ENCODE assay signal across 1 cellular context in the genomic region with DNA sequence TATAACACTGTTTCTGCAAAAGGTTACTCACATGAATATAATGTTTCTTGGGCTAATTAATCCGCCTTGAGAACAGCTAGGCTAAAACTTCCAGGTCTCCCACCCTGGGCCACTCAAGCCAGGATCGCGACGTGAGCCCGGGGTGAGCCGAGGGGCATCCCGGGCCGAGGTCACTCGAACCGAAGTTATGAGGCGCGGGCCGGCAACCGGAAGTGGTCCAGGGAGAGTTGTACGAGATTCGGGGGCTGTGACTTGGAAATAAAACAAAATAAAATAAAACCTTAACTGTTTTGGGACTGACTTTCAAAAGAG.
TF ChIP-seq lines count a peak whose summit lies in the region.

No MANE protein-coding gene starts in this region.

TF ChIP-seq in GM12878, 131 proteins besides CTCF, POLR2A, EP300 and RAD21:
- TF ChIP-seq CREB1 (IDR thresholded peaks at IDR 0.05; ENCODE audit: low read depth), result 0 out of 2 replicates have a peak, but pooled peaks have one; percentile 7
- TF ChIP-seq, protein P1, sequence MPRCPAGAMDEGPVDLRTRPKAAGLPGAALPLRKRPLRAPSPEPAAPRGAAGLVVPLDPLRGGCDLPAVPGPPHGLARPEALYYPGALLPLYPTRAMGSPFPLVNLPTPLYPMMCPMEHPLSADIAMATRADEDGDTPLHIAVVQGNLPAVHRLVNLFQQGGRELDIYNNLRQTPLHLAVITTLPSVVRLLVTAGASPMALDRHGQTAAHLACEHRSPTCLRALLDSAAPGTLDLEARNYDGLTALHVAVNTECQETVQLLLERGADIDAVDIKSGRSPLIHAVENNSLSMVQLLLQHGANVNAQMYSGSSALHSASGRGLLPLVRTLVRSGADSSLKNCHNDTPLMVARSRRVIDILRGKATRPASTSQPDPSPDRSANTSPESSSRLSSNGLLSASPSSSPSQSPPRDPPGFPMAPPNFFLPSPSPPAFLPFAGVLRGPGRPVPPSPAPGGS (IDR thresholded peaks at IDR 0.05; ENCODE audit: borderline replicate concordance, insufficient read depth, low read depth, low read length, poor library complexity, severe bottlenecking), result no peak
- no peak for TF ChIP-seq MTA3 (IDR thresholded peaks at IDR 0.05; ENCODE audit: borderline replicate concordance, low read length)
- TF ChIP-seq, protein P2, sequence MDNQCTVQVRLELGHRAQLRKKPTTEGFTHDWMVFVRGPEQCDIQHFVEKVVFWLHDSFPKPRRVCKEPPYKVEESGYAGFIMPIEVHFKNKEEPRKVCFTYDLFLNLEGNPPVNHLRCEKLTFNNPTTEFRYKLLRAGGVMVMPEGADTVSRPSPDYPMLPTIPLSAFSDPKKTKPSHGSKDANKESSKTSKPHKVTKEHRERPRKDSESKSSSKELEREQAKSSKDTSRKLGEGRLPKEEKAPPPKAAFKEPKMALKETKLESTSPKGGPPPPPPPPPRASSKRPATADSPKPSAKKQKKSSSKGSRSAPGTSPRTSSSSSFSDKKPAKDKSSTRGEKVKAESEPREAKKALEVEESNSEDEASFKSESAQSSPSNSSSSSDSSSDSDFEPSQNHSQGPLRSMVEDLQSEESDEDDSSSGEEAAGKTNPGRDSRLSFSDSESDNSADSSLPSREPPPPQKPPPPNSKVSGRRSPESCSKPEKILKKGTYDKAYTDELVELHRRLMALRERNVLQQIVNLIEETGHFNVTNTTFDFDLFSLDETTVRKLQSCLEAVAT (IDR thresholded peaks at IDR 0.05), result no peak
- TF ChIP-seq IKZF2 (IDR thresholded peaks at IDR 0.05), result no peak
- no peak for TF ChIP-seq CEBPB (IDR thresholded peaks at IDR 0.05; ENCODE audit: borderline replicate concordance in 1 of 2, low read depth in 2 of 2, low read length in 2 of 2)
- TF ChIP-seq JUND (IDR thresholded peaks at IDR 0.05; ENCODE audit: low read depth, low read length), result no peak
- TF ChIP-seq SREBF1 (IDR thresholded peaks at IDR 0.05; ENCODE audit: low read length), result no peak
- TF ChIP-seq, protein P3, sequence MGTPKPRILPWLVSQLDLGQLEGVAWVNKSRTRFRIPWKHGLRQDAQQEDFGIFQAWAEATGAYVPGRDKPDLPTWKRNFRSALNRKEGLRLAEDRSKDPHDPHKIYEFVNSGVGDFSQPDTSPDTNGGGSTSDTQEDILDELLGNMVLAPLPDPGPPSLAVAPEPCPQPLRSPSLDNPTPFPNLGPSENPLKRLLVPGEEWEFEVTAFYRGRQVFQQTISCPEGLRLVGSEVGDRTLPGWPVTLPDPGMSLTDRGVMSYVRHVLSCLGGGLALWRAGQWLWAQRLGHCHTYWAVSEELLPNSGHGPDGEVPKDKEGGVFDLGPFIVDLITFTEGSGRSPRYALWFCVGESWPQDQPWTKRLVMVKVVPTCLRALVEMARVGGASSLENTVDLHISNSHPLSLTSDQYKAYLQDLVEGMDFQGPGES (IDR thresholded peaks at IDR 0.05), result no peak
- no peak for TF ChIP-seq CBX3 (IDR thresholded peaks at IDR 0.05; ENCODE audit: borderline replicate concordance, low read depth)
- TF ChIP-seq NFIC (IDR thresholded peaks at IDR 0.05; ENCODE audit: low read depth, low read length), result no peak
- TF ChIP-seq SMAD1 (IDR thresholded peaks at IDR 0.05; ENCODE audit: low read depth, partially characterized antibody), result no peak
- TF ChIP-seq POLR2AphosphoS5 (IDR thresholded peaks at IDR 0.05; ENCODE audit: low read length), result no peak
- TF ChIP-seq, protein P4, sequence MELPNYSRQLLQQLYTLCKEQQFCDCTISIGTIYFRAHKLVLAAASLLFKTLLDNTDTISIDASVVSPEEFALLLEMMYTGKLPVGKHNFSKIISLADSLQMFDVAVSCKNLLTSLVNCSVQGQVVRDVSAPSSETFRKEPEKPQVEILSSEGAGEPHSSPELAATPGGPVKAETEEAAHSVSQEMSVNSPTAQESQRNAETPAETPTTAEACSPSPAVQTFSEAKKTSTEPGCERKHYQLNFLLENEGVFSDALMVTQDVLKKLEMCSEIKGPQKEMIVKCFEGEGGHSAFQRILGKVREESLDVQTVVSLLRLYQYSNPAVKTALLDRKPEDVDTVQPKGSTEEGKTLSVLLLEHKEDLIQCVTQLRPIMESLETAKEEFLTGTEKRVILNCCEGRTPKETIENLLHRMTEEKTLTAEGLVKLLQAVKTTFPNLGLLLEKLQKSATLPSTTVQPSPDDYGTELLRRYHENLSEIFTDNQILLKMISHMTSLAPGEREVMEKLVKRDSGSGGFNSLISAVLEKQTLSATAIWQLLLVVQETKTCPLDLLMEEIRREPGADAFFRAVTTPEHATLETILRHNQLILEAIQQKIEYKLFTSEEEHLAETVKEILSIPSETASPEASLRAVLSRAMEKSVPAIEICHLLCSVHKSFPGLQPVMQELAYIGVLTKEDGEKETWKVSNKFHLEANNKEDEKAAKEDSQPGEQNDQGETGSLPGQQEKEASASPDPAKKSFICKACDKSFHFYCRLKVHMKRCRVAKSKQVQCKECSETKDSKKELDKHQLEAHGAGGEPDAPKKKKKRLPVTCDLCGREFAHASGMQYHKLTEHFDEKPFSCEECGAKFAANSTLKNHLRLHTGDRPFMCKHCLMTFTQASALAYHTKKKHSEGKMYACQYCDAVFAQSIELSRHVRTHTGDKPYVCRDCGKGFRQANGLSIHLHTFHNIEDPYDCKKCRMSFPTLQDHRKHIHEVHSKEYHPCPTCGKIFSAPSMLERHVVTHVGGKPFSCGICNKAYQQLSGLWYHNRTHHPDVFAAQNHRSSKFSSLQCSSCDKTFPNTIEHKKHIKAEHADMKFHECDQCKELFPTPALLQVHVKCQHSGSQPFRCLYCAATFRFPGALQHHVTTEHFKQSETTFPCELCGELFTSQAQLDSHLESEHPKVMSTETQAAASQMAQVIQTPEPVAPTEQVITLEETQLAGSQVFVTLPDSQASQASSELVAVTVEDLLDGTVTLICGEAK (IDR thresholded peaks at IDR 0.05; ENCODE audit: borderline replicate concordance), result peak; percentile 21; the same call in 1 of the 2 replicates
- no peak for TF ChIP-seq SMARCA5 (IDR thresholded peaks at IDR 0.05)
- TF ChIP-seq SPI1 (IDR thresholded peaks at IDR 0.05; ENCODE audit: borderline replicate concordance, insufficient read depth, low read depth, low read length), result no peak
- TF ChIP-seq, protein P5, sequence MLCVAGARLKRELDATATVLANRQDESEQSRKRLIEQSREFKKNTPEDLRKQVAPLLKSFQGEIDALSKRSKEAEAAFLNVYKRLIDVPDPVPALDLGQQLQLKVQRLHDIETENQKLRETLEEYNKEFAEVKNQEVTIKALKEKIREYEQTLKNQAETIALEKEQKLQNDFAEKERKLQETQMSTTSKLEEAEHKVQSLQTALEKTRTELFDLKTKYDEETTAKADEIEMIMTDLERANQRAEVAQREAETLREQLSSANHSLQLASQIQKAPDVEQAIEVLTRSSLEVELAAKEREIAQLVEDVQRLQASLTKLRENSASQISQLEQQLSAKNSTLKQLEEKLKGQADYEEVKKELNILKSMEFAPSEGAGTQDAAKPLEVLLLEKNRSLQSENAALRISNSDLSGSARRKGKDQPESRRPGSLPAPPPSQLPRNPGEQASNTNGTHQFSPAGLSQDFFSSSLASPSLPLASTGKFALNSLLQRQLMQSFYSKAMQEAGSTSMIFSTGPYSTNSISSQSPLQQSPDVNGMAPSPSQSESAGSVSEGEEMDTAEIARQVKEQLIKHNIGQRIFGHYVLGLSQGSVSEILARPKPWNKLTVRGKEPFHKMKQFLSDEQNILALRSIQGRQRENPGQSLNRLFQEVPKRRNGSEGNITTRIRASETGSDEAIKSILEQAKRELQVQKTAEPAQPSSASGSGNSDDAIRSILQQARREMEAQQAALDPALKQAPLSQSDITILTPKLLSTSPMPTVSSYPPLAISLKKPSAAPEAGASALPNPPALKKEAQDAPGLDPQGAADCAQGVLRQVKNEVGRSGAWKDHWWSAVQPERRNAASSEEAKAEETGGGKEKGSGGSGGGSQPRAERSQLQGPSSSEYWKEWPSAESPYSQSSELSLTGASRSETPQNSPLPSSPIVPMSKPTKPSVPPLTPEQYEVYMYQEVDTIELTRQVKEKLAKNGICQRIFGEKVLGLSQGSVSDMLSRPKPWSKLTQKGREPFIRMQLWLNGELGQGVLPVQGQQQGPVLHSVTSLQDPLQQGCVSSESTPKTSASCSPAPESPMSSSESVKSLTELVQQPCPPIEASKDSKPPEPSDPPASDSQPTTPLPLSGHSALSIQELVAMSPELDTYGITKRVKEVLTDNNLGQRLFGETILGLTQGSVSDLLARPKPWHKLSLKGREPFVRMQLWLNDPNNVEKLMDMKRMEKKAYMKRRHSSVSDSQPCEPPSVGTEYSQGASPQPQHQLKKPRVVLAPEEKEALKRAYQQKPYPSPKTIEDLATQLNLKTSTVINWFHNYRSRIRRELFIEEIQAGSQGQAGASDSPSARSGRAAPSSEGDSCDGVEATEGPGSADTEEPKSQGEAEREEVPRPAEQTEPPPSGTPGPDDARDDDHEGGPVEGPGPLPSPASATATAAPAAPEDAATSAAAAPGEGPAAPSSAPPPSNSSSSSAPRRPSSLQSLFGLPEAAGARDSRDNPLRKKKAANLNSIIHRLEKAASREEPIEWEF (IDR thresholded peaks at IDR 0.05; ENCODE audit: insufficient replicate concordance, low read depth, low read length), result no peak
